In the genomic region with DNA sequence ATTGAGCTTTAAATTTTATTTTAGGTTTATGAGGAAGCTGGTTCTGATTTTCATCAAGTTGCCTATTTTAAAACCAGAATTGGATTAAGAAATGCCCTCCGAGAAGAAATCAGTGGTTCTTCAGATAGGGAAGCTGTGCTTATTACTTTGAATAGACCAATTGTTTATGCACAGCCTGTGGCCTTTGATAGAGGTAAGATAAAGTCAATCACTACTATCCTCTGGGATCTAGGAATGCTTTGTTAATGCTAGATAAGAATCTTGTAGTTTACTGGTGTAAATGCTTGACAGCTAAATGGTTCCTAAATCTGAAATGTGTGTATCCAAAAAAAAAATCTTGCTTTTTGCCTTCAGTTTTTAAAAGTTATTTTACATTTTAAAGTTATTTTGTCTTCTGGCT, we compare ENCODE assay signal across 1 cellular context.
TF ChIP-seq lines count a peak whose summit lies in the region.

No MANE protein-coding gene starts in this region.

TF ChIP-seq in GM12878, 131 proteins besides CTCF, POLR2A, EP300 and RAD21:
- TF ChIP-seq BRCA1 (IDR thresholded peaks at IDR 0.05; ENCODE audit: low read depth, low read length) (no peak), ZNF687 (IDR thresholded peaks at IDR 0.05) (no peak), ZBED1 (IDR thresholded peaks at IDR 0.05; ENCODE audit: borderline replicate concordance) (no peak), NRF1 (conservative IDR thresholded peaks at IDR 0.05; ENCODE audit: low read depth, low read length) (no peak), BCLAF1 (IDR thresholded peaks at IDR 0.05) (no peak), GATAD2B (conservative IDR thresholded peaks at IDR 0.05; ENCODE audit: low read depth) (no peak), RAD51 (IDR thresholded peaks at IDR 0.05) (no peak), CEBPB (IDR thresholded peaks at IDR 0.05; ENCODE audit: borderline replicate concordance in 1 of 2, low read depth in 2 of 2, low read length in 2 of 2) (no peak), TBL1XR1 (IDR thresholded peaks at IDR 0.05; ENCODE audit: low read depth, low read length) (no peak), KLF5 (IDR thresholded peaks at IDR 0.05; ENCODE audit: partially characterized antibody) (no peak), JUND (IDR thresholded peaks at IDR 0.05; ENCODE audit: low read depth, low read length) (no peak), RELB (IDR thresholded peaks at IDR 0.05; ENCODE audit: low read depth) (no peak), SUPT20H (IDR thresholded peaks at IDR 0.05; ENCODE audit: borderline replicate concordance, control insufficient read depth, low read depth, low read length) (no peak), HDAC2 (IDR thresholded peaks at IDR 0.05) (no peak), MEF2B (IDR thresholded peaks at IDR 0.05; ENCODE audit: partially characterized antibody, poor library complexity, severe bottlenecking) (no peak)
- TF ChIP-seq, protein P1, sequence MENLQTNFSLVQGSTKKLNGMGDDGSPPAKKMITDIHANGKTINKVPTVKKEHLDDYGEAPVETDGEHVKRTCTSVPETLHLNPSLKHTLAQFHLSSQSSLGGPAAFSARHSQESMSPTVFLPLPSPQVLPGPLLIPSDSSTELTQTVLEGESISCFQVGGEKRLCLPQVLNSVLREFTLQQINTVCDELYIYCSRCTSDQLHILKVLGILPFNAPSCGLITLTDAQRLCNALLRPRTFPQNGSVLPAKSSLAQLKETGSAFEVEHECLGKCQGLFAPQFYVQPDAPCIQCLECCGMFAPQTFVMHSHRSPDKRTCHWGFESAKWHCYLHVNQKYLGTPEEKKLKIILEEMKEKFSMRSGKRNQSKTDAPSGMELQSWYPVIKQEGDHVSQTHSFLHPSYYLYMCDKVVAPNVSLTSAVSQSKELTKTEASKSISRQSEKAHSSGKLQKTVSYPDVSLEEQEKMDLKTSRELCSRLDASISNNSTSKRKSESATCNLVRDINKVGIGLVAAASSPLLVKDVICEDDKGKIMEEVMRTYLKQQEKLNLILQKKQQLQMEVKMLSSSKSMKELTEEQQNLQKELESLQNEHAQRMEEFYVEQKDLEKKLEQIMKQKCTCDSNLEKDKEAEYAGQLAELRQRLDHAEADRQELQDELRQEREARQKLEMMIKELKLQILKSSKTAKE (IDR thresholded peaks at IDR 0.05; ENCODE audit: low read depth, poor library complexity, severe bottlenecking): no peak
